ENCODE assay signal across 1 cellular context in the genomic region with DNA sequence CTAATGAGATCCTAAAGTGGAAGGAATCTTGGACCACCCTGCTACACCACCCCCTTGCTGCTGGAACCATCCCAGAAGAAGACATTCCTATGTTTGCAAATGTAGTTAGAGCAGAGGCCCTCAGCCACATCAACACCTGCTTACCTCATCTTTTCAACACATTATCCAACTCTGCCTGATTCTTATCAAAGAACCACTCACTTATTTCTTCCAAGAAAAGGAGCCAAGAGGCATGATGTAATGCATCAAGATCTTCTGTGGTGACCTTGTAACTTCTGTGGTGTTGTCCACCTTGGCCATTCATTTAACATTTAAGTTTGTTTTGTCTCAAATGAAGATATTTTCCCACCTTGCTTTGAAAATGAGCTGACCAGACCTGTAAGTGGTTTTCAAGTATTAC.
TF ChIP-seq lines count a peak whose summit lies in the region.

No MANE protein-coding gene starts in this region.

TF ChIP-seq in SK-N-SH treated with all-trans-retinoic acid at 6 μM for 48 hours, 23 proteins besides CTCF, POLR2A, EP300 and RAD21 (continued from another document):
- no peak for TF ChIP-seq PATZ1 (CRISPR knock-in tag; IDR thresholded peaks at IDR 0.05; ENCODE audit: borderline replicate concordance)
- TF ChIP-seq PPARA (CRISPR knock-in tag; IDR thresholded peaks at IDR 0.05; ENCODE audit: borderline replicate concordance) = no peak
- no peak for TF ChIP-seq BACH2 (CRISPR knock-in tag; IDR thresholded peaks at IDR 0.05; ENCODE audit: borderline replicate concordance)
- TF ChIP-seq RARB (CRISPR knock-in tag; IDR thresholded peaks at IDR 0.05) = no peak
